In genomic region chr12:6178981-6179761, GRCh38 we compare ENCODE assay signal across 11 cellular contexts. TPM values are rescaled to one million over a fixed set of nuclear protein-coding genes. Genes with fewer than 3 reads are reported as not detected.
DNase-seq lines count a peak whose midpoint lies in the region; ATAC-seq and TF ChIP-seq lines count a peak whose summit lies in the region.
"Had no signal": no experiment of that assay in that cellular context is flagged by ENCODE, and none has a peak within 500 bp of the region (broad histone marks: within the 10 kb centered on the region; RNA-seq: fewer than 3 reads in every experiment).

No MANE protein-coding gene starts in this region.

- no peaks in the 10 kb centered on the region for H3K79me2 ChIP-seq in parathyroid adenoma

- H3K36me3 ChIP-seq in Caco-2 (ENCODE audit: control insufficient read depth, insufficient read depth, low read length) (no peaks in the 10 kb centered on the region), parathyroid adenoma (ENCODE audit: control insufficient read depth, insufficient read depth, low read length) (no peaks in the 10 kb centered on the region)

- H3K4me2 ChIP-seq in parathyroid adenoma (ENCODE audit: low read length): no peak overlapping the region

- no peaks in the 10 kb centered on the region for H3K9me3 Mint-ChIP-seq in Caco-2 (ENCODE audit: unreplicated experiment)

- H3K27ac ChIP-seq in parathyroid adenoma: peak overlapping the region; percentile 47
- H3K27ac ChIP-seq: C4-2B had no signal

- no peak overlapping the region for H3K9ac ChIP-seq in parathyroid adenoma

- H3K27me3 Mint-ChIP-seq in Caco-2 (ENCODE audit: insufficient read depth, unreplicated experiment): no peaks in the 10 kb centered on the region

- no peak overlapping the region for H3K27ac Mint-ChIP-seq in Caco-2 (ENCODE audit: unreplicated experiment)

- POLR2A ChIA-PET in Caco-2 (lab: Charles Lee): no interaction called here

- CTCF ChIA-PET in Caco-2 (lab: Charles Lee): interaction anchor here (1.1 kb wide), 1 partner anchor 106 kb away, joined by 3 read pairs; no protein-coding TSS in a partner anchor

- TF ChIP-seq CTCF in Caco-2 (IDR thresholded peaks at IDR 0.05; ENCODE audit: insufficient read depth in 1 of 2, low read depth in 1 of 2, low read length in 1 of 2, severe bottlenecking in 1 of 2, unreplicated experiment in 1 of 2) (peak; percentile 27 to 44), foreskin fibroblast (IDR thresholded peaks at IDR 0.05; ENCODE audit: low read depth, low read length) (peak; percentile 11), parathyroid adenoma (IDR thresholded peaks at IDR 0.05) (no peak)

- BruUV-seq in Caco-2 (replicated peaks; lab: Mats Ljungman, UMichigan): no TSS peak

- H3K4me3 ChIP-seq in Caco-2 (ENCODE audit: low read depth, low read length) (no peak overlapping the region), foreskin fibroblast (ENCODE audit: low read depth in 1 of 2, low read length in 2 of 2) (no peak overlapping the region), parathyroid adenoma (ENCODE audit: low read depth, low read length) (no peak overlapping the region)

- H3K36me3 Mint-ChIP-seq in Caco-2 (ENCODE audit: insufficient read depth, unreplicated experiment): no peaks in the 10 kb centered on the region

- no peaks in the 10 kb centered on the region for H3K9me3 ChIP-seq in Caco-2
- H3K9me3 ChIP-seq in parathyroid adenoma (ENCODE audit: control insufficient read depth, low read length): no peaks in the 10 kb centered on the region

- ATAC-seq in GM19324 (IDR thresholded peaks at IDR 0.05; ENCODE audit: low FRiP score, unreplicated experiment): no peak

- peak in 1 of 2 experiments; percentile 50 for DNase-seq in Caco-2
- peak; percentile 64 for DNase-seq in T1000 (lab: John Stamatoyannopoulos, UW)
- peak in 1 of 2 donors; percentile 58 for DNase-seq in foreskin fibroblast
- DNase-seq in stimulated activated CD4-positive, alpha-beta T cell treated with anti-CD3 and anti-CD28 coated beads, Interleukin-15, amount 100 ng/mL, for 24 hours: no peak
- DNase-seq in nucleus accumbens (lab: John Stamatoyannopoulos, UW): no peak
- no peak for DNase-seq in activated CD4-positive, CD25-positive, alpha-beta regulatory T cell treated with anti-CD3 and anti-CD28 coated beads, Interleukin-2, amount 50 U/mL, for 72 hours
- DNase-seq: NCI-H524 treated with DMSO at 0.1 percent for 48 hours had no signal

- H3K4me1 Mint-ChIP-seq in Caco-2 (ENCODE audit: low read depth, unreplicated experiment): peaks cover 8% of the 10 kb centered on the region

- peaks cover 40% of the 10 kb centered on the region for H3K4me1 ChIP-seq in Caco-2
- peaks cover 10% of the 10 kb centered on the region for H3K4me1 ChIP-seq in parathyroid adenoma

- H3K27me3 ChIP-seq in Caco-2 (replicated peaks; ENCODE audit: control insufficient read depth, insufficient read depth, low read length): no peaks in the 10 kb centered on the region
- H3K27me3 ChIP-seq in parathyroid adenoma (ENCODE audit: control insufficient read depth, insufficient read depth, low read length): no peaks in the 10 kb centered on the region

- H2AFZ ChIP-seq in parathyroid adenoma: no peak overlapping the region

- intact Hi-C loops in Caco-2 (cut with micrococcal nuclease; ENCODE audit: unreplicated experiment): no loop called here

- H3K4me3 Mint-ChIP-seq in Caco-2 (ENCODE audit: unreplicated experiment): no peak overlapping the region

RNA-seq across cellular contexts. Expression of gene CD9, which starts 21.0 kb away (rescaled TPM):
- total RNA-seq in Caco-2 (2022): 170 and 179 TPM in 2 replicates

RNA-seq across cellular contexts. Expression of gene VWF, which starts 54.7 kb away (rescaled TPM):
- total RNA-seq in Caco-2 (2022): 0.30 and 0.41 TPM in 2 replicates
- total RNA-seq: T-helper 1 cell treated with Interleukin-12 subunit alpha and Interleukin-12 subunit beta and Interleukin-4 antibody, amounts not matched to agents 30 ng/mL and 1 ng/mL, for 36 hours had no signal
